In genomic region chr10:131825150-131825907, GRCh38 we compare ENCODE assay signal across 20 cellular contexts.
DNase-seq lines count a peak whose midpoint lies in the region; ATAC-seq, FAIRE-seq and TF ChIP-seq lines count a peak whose summit lies in the region.
"Had no signal": no experiment of that assay in that cellular context is flagged by ENCODE, and none has a peak within 500 bp of the region (broad histone marks: within the 10 kb centered on the region; RNA-seq: fewer than 3 reads in every experiment).

No MANE protein-coding gene starts in this region.

- no peak overlapping the region for H3K4me3 Mint-ChIP-seq in activated naive CD8-positive, alpha-beta T cell treated with anti-CD3 and anti-CD28 coated beads, Interleukin-2, amount 50 U/mL, for 24 hours
- H3K4me3 Mint-ChIP-seq: central memory CD8-positive, alpha-beta T cell; naive thymus-derived CD8-positive, alpha-beta T cell had no signal

- H3K4me1 ChIP-seq in ES-I3 (ENCODE audit: insufficient read depth, low read length): peaks cover 19% of the 10 kb centered on the region
- peaks cover 3 to 11% (median 8%) of the 10 kb centered on the region in 4 experiments for H3K4me1 ChIP-seq in H1 (replicated peaks in 1 of 4; ENCODE audit: control insufficient read depth in 3 of 4, insufficient read depth in 4 of 4, low read length in 3 of 4)
- peaks cover 6 to 7% of the 10 kb centered on the region in 2 donors for H3K4me1 ChIP-seq in neuronal stem cell (ENCODE audit: control insufficient read depth in 2 of 2, insufficient read depth in 1 of 2, low read depth in 1 of 2, low read length in 2 of 2)
- H3K4me1 ChIP-seq: adrenal gland, tibial artery had no signal

- no peak for TF ChIP-seq RAD21 in H1 (IDR thresholded peaks at IDR 0.05 in 1 of 2, conservative IDR thresholded peaks at IDR 0.05 in 1 of 2; ENCODE audit: low read depth in 2 of 2, low read length in 2 of 2)

- no peak overlapping the region for H3K27ac Mint-ChIP-seq in activated naive CD8-positive, alpha-beta T cell treated with anti-CD3 and anti-CD28 coated beads, Interleukin-2, amount 50 U/mL, for 24 hours
- H3K27ac Mint-ChIP-seq: naive thymus-derived CD8-positive, alpha-beta T cell had no signal

- H2AK5ac ChIP-seq in H1 (ENCODE audit: low read depth, low read length) (no peak overlapping the region), neuronal stem cell (ENCODE audit: low read depth, low read length) (peak overlapping the region; percentile 68)

- H2BK120ac ChIP-seq in H1 (replicated peaks; ENCODE audit: low read depth, low read length): no peak overlapping the region
- no peak overlapping the region for H2BK120ac ChIP-seq in neuronal stem cell (ENCODE audit: low read depth, low read length)

- DNase-seq in DMS153 (lab: John Stamatoyannopoulos, UW) (peak; percentile 15), DMS153 treated with DMSO at 0.1 percent for 48 hours (lab: John Stamatoyannopoulos, UW; ENCODE audit: unreplicated experiment) (no peak), H1 (ENCODE audit: low read depth in 1 of 2, low spot score in 2 of 2) (no peak), neuronal stem cell (ENCODE audit: low spot score) (no peak), GM19240 (ENCODE audit: insufficient read length, low spot score) (no peak), putamen (ENCODE audit: low spot score) (no peak)
- no peak for DNase-seq in activated naive CD8-positive, alpha-beta T cell treated with anti-CD3 and anti-CD28 coated beads, Interleukin-2, amount 50 U/mL, for 24 hours
- DNase-seq: activated CD4-positive, alpha-beta T cell treated with anti-CD3 and anti-CD28 coated beads, Interleukin-2, amount 50 U/mL, for 4 hours; NCI-H1105; NCI-H774; RPMI8226; stimulated activated CD4-positive, alpha-beta T cell treated with anti-CD3 and anti-CD28 coated beads, Interleukin-4, amount 100 ng/mL, for 1 hour; SW 1271 had no signal

- H4K20me1 ChIP-seq in H1 (replicated peaks in 1 of 2; ENCODE audit: control insufficient read depth in 1 of 2, insufficient read depth in 2 of 2, low read length in 2 of 2): no peaks in the 10 kb centered on the region

- H3K9ac ChIP-seq in ES-I3 (ENCODE audit: low read depth, low read length): peak overlapping the region; percentile 3; the same call in 1 of the 2 replicates
- no peak overlapping the region; a peak in 1 of 7 replicates for H3K9ac ChIP-seq in H1 (replicated peaks in 1 of 4; ENCODE audit: extremely low read depth in 1 of 4, low read depth in 3 of 4, low read length in 3 of 4)
- no peak overlapping the region for H3K9ac ChIP-seq in neuronal stem cell (ENCODE audit: low read depth, low read length, poor library complexity)

- CTCF ChIA-PET in H1 (lab: Charles Lee; ENCODE audit: partially characterized antibody): interaction anchor here (0.7 to 1.3 kb wide), 4 partner anchors 15 to 555 kb away, joined by 3 to 4 read pairs (median 4); no protein-coding TSS in a partner anchor

- H3K27ac ChIP-seq in H1 (ENCODE audit: low read depth, low read length): no peak overlapping the region
- H3K27ac ChIP-seq in neuronal stem cell (replicated peaks; ENCODE audit: low read length): no peak overlapping the region
- H3K27ac ChIP-seq: 22Rv1, adrenal gland, tibial artery had no signal

- H3K23ac ChIP-seq in H1 (ENCODE audit: insufficient read length): no peak overlapping the region
- H3K23ac ChIP-seq in neuronal stem cell (ENCODE audit: low read depth, low read length, poor library complexity): no peak overlapping the region

- H4K8ac ChIP-seq in H1 (ENCODE audit: extremely low read depth, insufficient read depth, low read length) (no peak overlapping the region; the same call in 1 of the 2 replicates), neuronal stem cell (ENCODE audit: low read depth, low read length) (no peak overlapping the region)

- H3K4me3 ChIP-seq in H1 (ENCODE audit: extremely low read depth in 1 of 4, insufficient read depth in 2 of 4, low read depth in 3 of 4, low read length in 4 of 4) (no peak overlapping the region), neuronal stem cell (ENCODE audit: low read length in 2 of 2) (peak overlapping the region in 1 of 2 donors; percentile 9)
- H3K4me3 ChIP-seq: adrenal gland, tibial artery had no signal

- no peak overlapping the region for H3K14ac ChIP-seq in H1 (ENCODE audit: insufficient read length)
- no peak overlapping the region for H3K14ac ChIP-seq in neuronal stem cell (ENCODE audit: low read length)

- no peaks in the 10 kb centered on the region for H3K4me1 Mint-ChIP-seq in activated naive CD8-positive, alpha-beta T cell treated with anti-CD3 and anti-CD28 coated beads, Interleukin-2, amount 50 U/mL, for 24 hours
- H3K4me1 Mint-ChIP-seq: central memory CD8-positive, alpha-beta T cell; naive thymus-derived CD8-positive, alpha-beta T cell had no signal

- H3K36me3 ChIP-seq in ES-I3 (ENCODE audit: insufficient read depth, low read length) (no peaks in the 10 kb centered on the region), H1 (ENCODE audit: control insufficient read depth in 2 of 4, insufficient read depth in 4 of 4, low read length in 3 of 4) (no peaks in the 10 kb centered on the region), neuronal stem cell (replicated peaks in 1 of 2; ENCODE audit: control insufficient read depth in 2 of 2, insufficient read depth in 2 of 2, low read length in 2 of 2) (no peaks in the 10 kb centered on the region)
- H3K36me3 ChIP-seq: adrenal gland, tibial artery had no signal

- peak overlapping the region; percentile 10; the same call in 1 of the 2 replicates for H2BK12ac ChIP-seq in H1 (ENCODE audit: low read depth, low read length)
- H2BK12ac ChIP-seq in neuronal stem cell (ENCODE audit: low read length): peak overlapping the region; percentile 24

- 0 out of 2 replicates have a peak, but pooled peaks cover 1% of the 10 kb centered on the region for H3K23me2 ChIP-seq in H1 (ENCODE audit: low read depth, low read length)

- H3K56ac ChIP-seq in H1 (replicated peaks; ENCODE audit: insufficient read length, low read depth, low read length): no peak overlapping the region

- H3K9me3 ChIP-seq in ES-I3 (ENCODE audit: control insufficient read depth, insufficient read depth, low read length): no peaks in the 10 kb centered on the region
- no peaks in the 10 kb centered on the region for H3K9me3 ChIP-seq in H1 (ENCODE audit: insufficient read depth in 2 of 2, low read depth in 1 of 2, low read length in 1 of 2)
- H3K9me3 ChIP-seq in neuronal stem cell (replicated peaks in 1 of 2; ENCODE audit: control insufficient read depth in 2 of 2, insufficient read depth in 1 of 2, low read depth in 1 of 2, low read length in 2 of 2): no peaks in the 10 kb centered on the region
- H3K9me3 ChIP-seq: adrenal gland, tibial artery had no signal

- H3K79me1 ChIP-seq in H1 (ENCODE audit: low read depth, low read length) (no peaks in the 10 kb centered on the region), neuronal stem cell (ENCODE audit: low read depth, low read length) (no peaks in the 10 kb centered on the region)

- TF ChIP-seq CTCF in H1 (IDR thresholded peaks at IDR 0.05; ENCODE audit: control extremely low read depth in 1 of 3, insufficient read depth in 1 of 3, low read depth in 1 of 3, low read length in 3 of 3): no peak

- H2AFZ ChIP-seq in H1 (ENCODE audit: low read length) (peak overlapping the region; percentile 73; the same call in 1 of the 2 replicates), neuronal stem cell (ENCODE audit: low read length) (no peak overlapping the region)

- no peaks in the 10 kb centered on the region for H3K36me3 Mint-ChIP-seq in activated naive CD8-positive, alpha-beta T cell treated with anti-CD3 and anti-CD28 coated beads, Interleukin-2, amount 50 U/mL, for 24 hours (ENCODE audit: low read depth)
- H3K36me3 Mint-ChIP-seq: naive thymus-derived CD8-positive, alpha-beta T cell had no signal

- H2BK20ac ChIP-seq in H1 (ENCODE audit: low read length): 0 out of 2 replicates have a peak overlapping the region, but pooled peaks have one; percentile 73

- H4K91ac ChIP-seq in H1 (replicated peaks; ENCODE audit: insufficient read length, low read length) (peak overlapping the region; percentile 76), neuronal stem cell (ENCODE audit: low read depth, low read length, poor library complexity) (no peak overlapping the region)

- no peak for ATAC-seq in activated naive CD8-positive, alpha-beta T cell treated with anti-CD3 and anti-CD28 coated beads, Interleukin-2, amount 50 U/mL, for 24 hours
- ATAC-seq: naive thymus-derived CD8-positive, alpha-beta T cell had no signal

- no peaks in the 10 kb centered on the region for H3K9me3 Mint-ChIP-seq in activated naive CD8-positive, alpha-beta T cell treated with anti-CD3 and anti-CD28 coated beads, Interleukin-2, amount 50 U/mL, for 24 hours
- H3K9me3 Mint-ChIP-seq: central memory CD8-positive, alpha-beta T cell had no signal

- H3K79me2 ChIP-seq in H1 (ENCODE audit: control insufficient read depth in 1 of 2, insufficient read depth in 2 of 2, low read length in 2 of 2): no peaks in the 10 kb centered on the region

- H2BK15ac ChIP-seq in H1 (ENCODE audit: low read length) (peak overlapping the region; percentile 67; the same call in 1 of the 2 replicates), neuronal stem cell (ENCODE audit: low read length) (peak overlapping the region; percentile 63)

- TF ChIP-seq EP300 in H1 (IDR thresholded peaks at IDR 0.05; ENCODE audit: borderline replicate concordance in 1 of 2, low read depth in 2 of 2, low read length in 2 of 2): no peak

- no peak overlapping the region for H4K5ac ChIP-seq in H1 (ENCODE audit: insufficient read length, low read depth, low read length)

- H3K27me3 ChIP-seq in H1 (replicated peaks in 1 of 4; ENCODE audit: control insufficient read depth in 3 of 4, extremely low read depth in 1 of 4, insufficient read depth in 3 of 4, low read length in 3 of 4) (no peaks in the 10 kb centered on the region; a peak in 1 of 7 replicates), neuronal stem cell (ENCODE audit: control insufficient read depth in 3 of 3, insufficient read depth in 3 of 3, low read depth in 1 of 3, low read length in 3 of 3) (peaks cover 0 to 4% (median 0%) of the 10 kb centered on the region in 3 experiments)
- H3K27me3 ChIP-seq: adrenal gland had no signal

- 69% methylated on average over 13 of the region's 15 CpGs; no CpG with 5 or more reads in 1 of the 2 experiments for WGBS in H1 (ENCODE audit: extremely low coverage in 1 of 2, insufficient coverage in 1 of 2, insufficient read length in 1 of 2, insufficient replicate concordance in 2 of 2, low coverage in 1 of 2, low lambda C conversion rate in 2 of 2, missing lambda C conversion rate in 1 of 2), 2 experiments
- no CpG with 5 or more reads among the region's 15 CpGs for WGBS in neuronal stem cell (ENCODE audit: extremely low coverage in 2 of 2, insufficient read length in 2 of 2, insufficient replicate concordance in 1 of 2), 2 donors

- POLR2A ChIA-PET in H1 (lab: Charles Lee; ENCODE audit: partially characterized antibody): interaction anchor here (0.8 to 1.1 kb wide), 2 partner anchors 9 to 75 kb away, joined by 3 read pairs; partner anchors contain the start of gene PPP2R2D

- H3K18ac ChIP-seq in H1 (ENCODE audit: extremely low read depth, low read length) (0 out of 2 replicates have a peak overlapping the region, but pooled peaks have one; percentile 60), neuronal stem cell (ENCODE audit: low read length) (peak overlapping the region; percentile 88)

- H3K27me3 Mint-ChIP-seq in activated naive CD8-positive, alpha-beta T cell treated with anti-CD3 and anti-CD28 coated beads, Interleukin-2, amount 50 U/mL, for 24 hours: peaks cover 9% of the 10 kb centered on the region

- H2BK5ac ChIP-seq in H1 (ENCODE audit: low read depth, low read length) (peak overlapping the region; percentile 79; the same call in 1 of the 2 replicates), neuronal stem cell (ENCODE audit: low read length) (no peak overlapping the region)

- FAIRE-seq in H1 (lab: Jason Lieb, UNC): peak; percentile 58
- FAIRE-seq: G401.6 had no signal

- TF ChIP-seq POLR2A in H1 (IDR thresholded peaks at IDR 0.05; ENCODE audit: control extremely low read depth in 1 of 2, low read depth in 2 of 2, low read length in 2 of 2): no peak

- H3K4me2 ChIP-seq in H1 (ENCODE audit: insufficient read depth in 1 of 2, low read depth in 2 of 2, low read length in 2 of 2): peak overlapping the region in 1 of 2 experiments; percentile 27; a peak in 1 of 4 replicates
- peak overlapping the region; percentile 25 for H3K4me2 ChIP-seq in neuronal stem cell (ENCODE audit: insufficient read depth, low read length, poor library complexity, severe bottlenecking)

- no peak overlapping the region for H3K4ac ChIP-seq in H1 (replicated peaks; ENCODE audit: insufficient read length, low read depth, low read length)
- no peak overlapping the region for H3K4ac ChIP-seq in neuronal stem cell (ENCODE audit: low read length)
